ENCODE assay signal across 23 cellular contexts in genomic region chr5:30100148-30100547, GRCh38.
A peak's percentile ranks its signal among the peaks of the same experiment; 100 is the strongest.
DNase-seq lines count a peak whose midpoint lies in the region; ATAC-seq and TF ChIP-seq lines count a peak whose summit lies in the region.
"Had no signal": no experiment of that assay in that cellular context is flagged by ENCODE, and none has a peak within 500 bp of the region (broad histone marks: within the 10 kb centered on the region; RNA-seq: fewer than 3 reads in every experiment).

No MANE protein-coding gene starts in this region.

- no peaks in the 10 kb centered on the region for H3K4me1 Mint-ChIP-seq in activated naive CD8-positive, alpha-beta T cell treated with anti-CD3 and anti-CD28 coated beads for 36 hours
- H3K4me1 Mint-ChIP-seq: natural killer cell had no signal

- H3K27ac ChIP-seq in ACC112 (ENCODE audit: low read depth, low read length) (peak overlapping the region; percentile 77), HUES6 (ENCODE audit: low read depth, low read length) (peak overlapping the region; percentile 42; the same call in 1 of the 2 replicates), suprapubic skin (no peak overlapping the region)
- H3K27ac ChIP-seq: C4-2B, dorsolateral prefrontal cortex, heart left ventricle, sigmoid colon, upper lobe of left lung had no signal

- no peak overlapping the region for H3K4me3 Mint-ChIP-seq in activated naive CD8-positive, alpha-beta T cell treated with anti-CD3 and anti-CD28 coated beads for 36 hours
- H3K4me3 Mint-ChIP-seq: natural killer cell had no signal

- DNase-seq in SHP77 treated with DMSO at 0.1 percent for 48 hours (lab: John Stamatoyannopoulos, UW) (peak; percentile 89), iris pigment epithelial cell (ENCODE audit: low read depth) (peak; percentile 23), suprapubic skin (ENCODE audit: low spot score in 2 of 2) (no peak), mesenteric fat pad (ENCODE audit: low spot score) (no peak)
- no peak for DNase-seq in activated naive CD8-positive, alpha-beta T cell treated with anti-CD3 and anti-CD28 coated beads for 36 hours
- DNase-seq: activated naive CD4-positive, alpha-beta T cell; activated T-cell treated with anti-CD3 and anti-CD28 coated beads, Interleukin-2, amount 50 U/mL, for 1 hour; central memory CD4-positive, alpha-beta T cell; DMS 273 treated with DMSO at 0.1 percent for 48 hours; dorsolateral prefrontal cortex; heart left ventricle; midbrain; natural killer cell; NCI-H1105; sigmoid colon; T-helper 1 cell; upper lobe of left lung had no signal

- no peak for ATAC-seq in HG03521 (IDR thresholded peaks at IDR 0.05; ENCODE audit: unreplicated experiment)
- ATAC-seq: heart left ventricle, HepG2, left lobe of liver, natural killer cell had no signal

- H3K36me3 Mint-ChIP-seq in activated naive CD8-positive, alpha-beta T cell treated with anti-CD3 and anti-CD28 coated beads for 36 hours, result no peaks in the 10 kb centered on the region
- H3K36me3 Mint-ChIP-seq: natural killer cell had no signal

- no peaks in the 10 kb centered on the region for H3K27me3 Mint-ChIP-seq in activated naive CD8-positive, alpha-beta T cell treated with anti-CD3 and anti-CD28 coated beads for 36 hours

- TF ChIP-seq EP300 in suprapubic skin (IDR thresholded peaks at IDR 0.05), result no peak

- TF ChIP-seq CTCF in suprapubic skin (IDR thresholded peaks at IDR 0.05), result no peak

- H3K9me3 ChIP-seq in HUES6 (ENCODE audit: control insufficient read depth, insufficient read depth, low read depth, low read length) (no peaks in the 10 kb centered on the region), suprapubic skin (no peaks in the 10 kb centered on the region)
- H3K9me3 ChIP-seq: sigmoid colon, upper lobe of left lung had no signal

- H3K4me3 ChIP-seq in ACC112 (ENCODE audit: low read depth, low read length), result no peak overlapping the region
- H3K4me3 ChIP-seq in HUES6 (ENCODE audit: low read depth, low read length), result no peak overlapping the region
- H3K4me3 ChIP-seq in suprapubic skin, result no peak overlapping the region
- H3K4me3 ChIP-seq: dorsolateral prefrontal cortex, heart left ventricle, sigmoid colon, upper lobe of left lung had no signal

- H3K36me3 ChIP-seq in ACC112 (ENCODE audit: insufficient read depth, low read length) (no peaks in the 10 kb centered on the region), HUES6 (ENCODE audit: control insufficient read depth, insufficient read depth, low read length) (no peaks in the 10 kb centered on the region), suprapubic skin (no peaks in the 10 kb centered on the region)
- H3K36me3 ChIP-seq: heart left ventricle, sigmoid colon, upper lobe of left lung had no signal

- H3K9me3 Mint-ChIP-seq in activated naive CD8-positive, alpha-beta T cell treated with anti-CD3 and anti-CD28 coated beads for 36 hours, result peaks cover 7% of the 10 kb centered on the region

- no peak overlapping the region for H3K27ac Mint-ChIP-seq in activated naive CD8-positive, alpha-beta T cell treated with anti-CD3 and anti-CD28 coated beads for 36 hours
- H3K27ac Mint-ChIP-seq: natural killer cell had no signal

- H3K27me3 ChIP-seq in ACC112 (ENCODE audit: insufficient read depth, low read length), result no peaks in the 10 kb centered on the region
- H3K27me3 ChIP-seq in HUES6 (ENCODE audit: control insufficient read depth, insufficient read depth, low read length), result no peaks in the 10 kb centered on the region
- H3K27me3 ChIP-seq in suprapubic skin, result no peaks in the 10 kb centered on the region
- H3K27me3 ChIP-seq: dorsolateral prefrontal cortex, heart left ventricle, sigmoid colon, upper lobe of left lung had no signal

- no peak overlapping the region for H3K9ac ChIP-seq in HUES6 (ENCODE audit: low read length)

- H3K4me1 ChIP-seq in ACC112 (ENCODE audit: control insufficient read depth, insufficient read depth, low read length, unreplicated experiment) (peaks cover 12% of the 10 kb centered on the region), HUES6 (ENCODE audit: control insufficient read depth, insufficient read depth, low read length) (peaks cover 20% of the 10 kb centered on the region), suprapubic skin (no peaks in the 10 kb centered on the region)
- H3K4me1 ChIP-seq: heart left ventricle, sigmoid colon, upper lobe of left lung had no signal

- 55% methylated on average over 2 of the region's 3 CpGs for WGBS in suprapubic skin

- no peaks in the 10 kb centered on the region for H3K79me2 ChIP-seq in ACC112 (ENCODE audit: control insufficient read depth, insufficient read depth, low read length, unreplicated experiment)

- H2AFZ ChIP-seq in ACC112 (ENCODE audit: low read length, unreplicated experiment), result no peak overlapping the region

- no peak for TF ChIP-seq POLR2A in suprapubic skin (IDR thresholded peaks at IDR 0.05)

Comparison
In these comparisons a context has a peak if more than half of its experiments do, and no peak if none do; other contexts are left out.
1. DNase-seq: peak in SHP77 treated with DMSO at 0.1 percent for 48 hours (single experiment) and iris pigment epithelial cell (single experiment); none in suprapubic skin (0 of 2), activated naive CD8-positive, alpha-beta T cell treated with anti-CD3 and anti-CD28 coated beads for 36 hours (single experiment) and mesenteric fat pad (single experiment).